ENCODE assay signal across 11 cellular contexts in genomic region chr9:14403112-14403511, GRCh38.
"Had no signal": no experiment of that assay in that cellular context is flagged by ENCODE, and none has a peak within 500 bp of the region (broad histone marks: within the 10 kb centered on the region; RNA-seq: fewer than 3 reads in every experiment).

No MANE protein-coding gene starts in this region.

- DNase-seq: activated CD4-positive, alpha-beta T cell treated with anti-CD3 and anti-CD28 coated beads, Interleukin-2, amount 10 ng/mL, durations not matched to agents 7 days and 5 days; activated CD4-positive, CD25-positive, alpha-beta regulatory T cell; activated CD8-positive, alpha-beta memory T cell treated with anti-CD3 and anti-CD28 coated beads for 24 hours; activated naive CD4-positive, alpha-beta T cell treated with anti-CD3 and anti-CD28 coated beads, Interleukin-2, amount 10 ng/mL, durations not matched to agents 7 days and 5 days; adrenal gland; cortex of kidney; effector memory CD4-positive, alpha-beta T cell; kidney; left ventricle myocardium superior; pancreas; stomach had no signal
